Comparison of ENCODE assay signal across 1 cellular context in the genomic region with DNA sequence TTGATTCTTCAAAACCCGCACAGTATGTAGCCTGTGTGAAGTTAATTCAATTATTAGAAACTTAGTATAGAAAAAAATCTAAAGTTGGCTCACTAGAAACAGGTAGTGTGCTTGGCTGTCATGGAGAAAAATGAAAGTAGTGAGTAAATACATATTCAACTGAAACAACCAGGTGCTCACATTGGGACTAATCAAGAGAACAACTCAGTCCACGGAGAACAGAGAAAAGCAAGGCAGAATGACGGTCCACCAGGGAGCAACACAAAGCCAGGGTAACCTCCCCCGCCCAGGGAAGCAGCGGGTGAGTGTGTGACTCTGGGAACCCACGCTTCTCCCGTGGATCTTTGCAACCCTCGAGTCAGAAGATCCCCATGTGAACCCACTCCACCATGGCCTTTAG.
TF ChIP-seq lines count a peak whose summit lies in the region.

No MANE protein-coding gene starts in this region.

TF ChIP-seq in GM12878, 131 proteins besides CTCF, POLR2A, EP300 and RAD21 (continued from another document):
- TF ChIP-seq, protein P1, sequence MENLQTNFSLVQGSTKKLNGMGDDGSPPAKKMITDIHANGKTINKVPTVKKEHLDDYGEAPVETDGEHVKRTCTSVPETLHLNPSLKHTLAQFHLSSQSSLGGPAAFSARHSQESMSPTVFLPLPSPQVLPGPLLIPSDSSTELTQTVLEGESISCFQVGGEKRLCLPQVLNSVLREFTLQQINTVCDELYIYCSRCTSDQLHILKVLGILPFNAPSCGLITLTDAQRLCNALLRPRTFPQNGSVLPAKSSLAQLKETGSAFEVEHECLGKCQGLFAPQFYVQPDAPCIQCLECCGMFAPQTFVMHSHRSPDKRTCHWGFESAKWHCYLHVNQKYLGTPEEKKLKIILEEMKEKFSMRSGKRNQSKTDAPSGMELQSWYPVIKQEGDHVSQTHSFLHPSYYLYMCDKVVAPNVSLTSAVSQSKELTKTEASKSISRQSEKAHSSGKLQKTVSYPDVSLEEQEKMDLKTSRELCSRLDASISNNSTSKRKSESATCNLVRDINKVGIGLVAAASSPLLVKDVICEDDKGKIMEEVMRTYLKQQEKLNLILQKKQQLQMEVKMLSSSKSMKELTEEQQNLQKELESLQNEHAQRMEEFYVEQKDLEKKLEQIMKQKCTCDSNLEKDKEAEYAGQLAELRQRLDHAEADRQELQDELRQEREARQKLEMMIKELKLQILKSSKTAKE (IDR thresholded peaks at IDR 0.05; ENCODE audit: low read depth, poor library complexity, severe bottlenecking): no peak
